In genomic region chr17:16945513-16946201, GRCh38 we compare ENCODE assay signal across 14 cellular contexts. TPM values are rescaled to one million over a fixed set of nuclear protein-coding genes. Genes with fewer than 3 reads are reported as not detected.
DNase-seq lines count a peak whose midpoint lies in the region; ATAC-seq and TF ChIP-seq lines count a peak whose summit lies in the region.
"Had no signal": no experiment of that assay in that cellular context is flagged by ENCODE, and none has a peak within 500 bp of the region (broad histone marks: within the 10 kb centered on the region; RNA-seq: fewer than 3 reads in every experiment).

No MANE protein-coding gene starts in this region.

- H2AFZ ChIP-seq in IMR-90 (replicated peaks; ENCODE audit: low read length, poor library complexity): peak overlapping the region; percentile 58

- no peak overlapping the region for H4K5ac ChIP-seq in IMR-90 (ENCODE audit: low read depth, low read length)

- no peak overlapping the region for H3K4ac ChIP-seq in IMR-90 (ENCODE audit: low read depth, low read length)

- peaks cover 20% of the 10 kb centered on the region for H3K27me3 ChIP-seq in IMR-90 (ENCODE audit: control insufficient read depth, insufficient read depth, low read length)

- no peak overlapping the region for H3K23ac ChIP-seq in IMR-90 (ENCODE audit: low read depth, low read length)

- no TSS peak for BruUV-seq in IMR-90 (replicated peaks; lab: Mats Ljungman, UMichigan)

- intact Hi-C loops in IMR-90 (cut with micrococcal nuclease): no loop called here

- no peak overlapping the region for H2BK15ac ChIP-seq in IMR-90 (ENCODE audit: low read depth, low read length)

- no peak overlapping the region for H3K4me2 ChIP-seq in IMR-90 (ENCODE audit: low read depth, low read length)

- no peak overlapping the region for H3K9ac ChIP-seq in IMR-90 (ENCODE audit: low read depth, low read length)

- H2AK5ac ChIP-seq in IMR-90 (ENCODE audit: low read depth, low read length): no peak overlapping the region

- H2AK9ac ChIP-seq in IMR-90 (replicated peaks; ENCODE audit: low read depth, low read length, poor library complexity): no peak overlapping the region

- DNase-seq in NCI-H524 (lab: John Stamatoyannopoulos, UW): peak; percentile 54 to 57
- DNase-seq in NCI-H524 treated with DMSO at 0.1 percent for 48 hours (lab: John Stamatoyannopoulos, UW): no peak
- no peak for DNase-seq in IMR-90
- no peak for DNase-seq in retinal pigment epithelial cell (ENCODE audit: low read depth)
- DNase-seq in NCI-H1048 (lab: John Stamatoyannopoulos, UW): no peak
- DNase-seq in COLO829 (ENCODE audit: low spot score): no peak
- no peak for DNase-seq in GM19238 (ENCODE audit: insufficient read length, low spot score)
- DNase-seq: activated CD8-positive, alpha-beta T cell treated with anti-CD3 and anti-CD28 coated beads for 36 hours; activated naive CD8-positive, alpha-beta T cell treated with anti-CD3 and anti-CD28 coated beads, Interleukin-2, amount 10 ng/mL, durations not matched to agents 7 days and 5 days; AML-193; NCI-H226 had no signal

- H2BK20ac ChIP-seq in IMR-90 (ENCODE audit: low read depth, low read length): no peak overlapping the region

- TF ChIP-seq CTCF in IMR-90 (conservative IDR thresholded peaks at IDR 0.05; ENCODE audit: low read depth, low read length) (no peak), retinal pigment epithelial cell (conservative IDR thresholded peaks at IDR 0.05; ENCODE audit: low read depth, low read length) (peak; percentile 28)

- CTCF ChIA-PET in IMR-90 (lab: Yijun Ruan, JAX): no interaction called here

- no peak for TF ChIP-seq RAD21 in IMR-90 (IDR thresholded peaks at IDR 0.05; ENCODE audit: low read length)

- no peaks in the 10 kb centered on the region for H3K36me3 ChIP-seq in IMR-90 (ENCODE audit: control insufficient read depth, insufficient read depth, low read length)
- H3K36me3 ChIP-seq: suprapubic skin had no signal

- H4K8ac ChIP-seq in IMR-90 (ENCODE audit: low read depth in 2 of 2, low read length in 2 of 2): no peak overlapping the region

- H4K20me1 ChIP-seq in IMR-90 (ENCODE audit: insufficient read depth, low read length): no peaks in the 10 kb centered on the region

- H3K18ac ChIP-seq in IMR-90 (ENCODE audit: low read depth, low read length): no peak overlapping the region

- ATAC-seq in IMR-90 (ENCODE audit: low read depth): no peak
- ATAC-seq: activated CD8-positive, alpha-beta T cell treated with anti-CD3 and anti-CD28 coated beads for 36 hours had no signal

- H3K79me1 ChIP-seq in IMR-90 (ENCODE audit: low read depth in 1 of 2, low read length in 2 of 2): no peaks in the 10 kb centered on the region

- no peak for TF ChIP-seq POLR2A in IMR-90 (IDR thresholded peaks at IDR 0.05; ENCODE audit: low read depth, low read length)

- no peak overlapping the region for H3K56ac ChIP-seq in IMR-90 (ENCODE audit: extremely low read depth, insufficient read depth, low read length)

- no peak overlapping the region for H2BK5ac ChIP-seq in IMR-90 (ENCODE audit: low read depth, low read length, poor library complexity, severe bottlenecking)

- in situ Hi-C loops in IMR-90 (cut with MboI; ENCODE audit: low sequenced_read_pairs): no loop called here

- no peak overlapping the region for H2BK120ac ChIP-seq in IMR-90 (ENCODE audit: low read depth, low read length)

- POLR2A ChIA-PET in IMR-90 (lab: Charles Lee; ENCODE audit: unreplicated experiment): no interaction called here

- no peaks in the 10 kb centered on the region for H3K4me1 ChIP-seq in IMR-90 (ENCODE audit: control insufficient read depth, insufficient read depth, low read length)
- H3K4me1 ChIP-seq: suprapubic skin had no signal

- H4K91ac ChIP-seq in IMR-90 (ENCODE audit: insufficient read depth, low read depth, low read length): no peak overlapping the region

- no peak overlapping the region for H3K27ac ChIP-seq in IMR-90 (ENCODE audit: insufficient read depth, low read length)
- H3K27ac ChIP-seq in cingulate gyrus (ENCODE audit: low read depth, low read length): peak overlapping the region; percentile 82
- H3K27ac ChIP-seq: suprapubic skin had no signal

- 44% methylated on average over 4 of the region's 13 CpGs; no CpG with 5 or more reads in 1 of the 2 experiments for WGBS in IMR-90 (ENCODE audit: extremely low coverage in 2 of 2, insufficient read length in 1 of 2), 2 experiments

- dilution Hi-C loops in IMR-90 (cut with HindIII; ENCODE audit: low sequenced_read_pairs, unreplicated experiment): no loop called here

- peaks cover 9% of the 10 kb centered on the region for H3K9me3 ChIP-seq in IMR-90 (ENCODE audit: control insufficient read depth, insufficient read depth, low read length)
- H3K9me3 ChIP-seq: suprapubic skin had no signal

- H3K4me3 ChIP-seq in IMR-90 (ENCODE audit: insufficient read depth, low read depth, low read length) (no peak overlapping the region), retinal pigment epithelial cell (ENCODE audit: low read length) (no peak overlapping the region)
- H3K4me3 ChIP-seq: suprapubic skin had no signal

- no peaks in the 10 kb centered on the region for H3K9me1 ChIP-seq in IMR-90 (ENCODE audit: insufficient read depth, low read length)

- H3K14ac ChIP-seq in IMR-90 (replicated peaks; ENCODE audit: low read depth, low read length): no peak overlapping the region

TF ChIP-seq in IMR-90, 13 proteins besides CTCF, POLR2A, EP300 and RAD21:
- no peak for TF ChIP-seq SMC3 (IDR thresholded peaks at IDR 0.05; ENCODE audit: low read depth, low read length)
TF ChIP-seq in IMR-90: peak in this region for 0.

RNA-seq across cellular contexts. Expression of gene TNFRSF13B, which starts 26.3 kb away (rescaled TPM):
- total RNA-seq in IMR-90 (2012; rRNA removed): not detected in 2 replicates
- not detected in 2 replicates for polyA plus RNA-seq in IMR-90 (2012; rRNA removed)
- polyA plus RNA-seq in IMR-90 (2012; cell fraction: cytosol; rRNA removed): not detected in 2 replicates
- polyA plus RNA-seq in IMR-90 (2012; cell fraction: nucleus; rRNA removed; ENCODE audit: low replicate concordance): not detected in 2 replicates
- total RNA-seq: activated CD8-positive, alpha-beta T cell treated with anti-CD3 and anti-CD28 coated beads for 36 hours; activated naive CD8-positive, alpha-beta T cell treated with anti-CD3 and anti-CD28 coated beads, Interleukin-2, amount 10 ng/mL, durations not matched to agents 7 days and 5 days; G401 had no signal

Comparison
In these comparisons a context has a peak if more than half of its experiments do, and no peak if none do; other contexts are left out.
1. DNase-seq: peak in NCI-H524 (2 of 2); none in NCI-H524 treated with DMSO at 0.1 percent for 48 hours (single experiment), IMR-90 (single experiment), retinal pigment epithelial cell (single experiment), NCI-H1048 (single experiment), COLO829 (single experiment) and GM19238 (single experiment).